ENCODE assay signal across 8 cellular contexts in the genomic region with DNA sequence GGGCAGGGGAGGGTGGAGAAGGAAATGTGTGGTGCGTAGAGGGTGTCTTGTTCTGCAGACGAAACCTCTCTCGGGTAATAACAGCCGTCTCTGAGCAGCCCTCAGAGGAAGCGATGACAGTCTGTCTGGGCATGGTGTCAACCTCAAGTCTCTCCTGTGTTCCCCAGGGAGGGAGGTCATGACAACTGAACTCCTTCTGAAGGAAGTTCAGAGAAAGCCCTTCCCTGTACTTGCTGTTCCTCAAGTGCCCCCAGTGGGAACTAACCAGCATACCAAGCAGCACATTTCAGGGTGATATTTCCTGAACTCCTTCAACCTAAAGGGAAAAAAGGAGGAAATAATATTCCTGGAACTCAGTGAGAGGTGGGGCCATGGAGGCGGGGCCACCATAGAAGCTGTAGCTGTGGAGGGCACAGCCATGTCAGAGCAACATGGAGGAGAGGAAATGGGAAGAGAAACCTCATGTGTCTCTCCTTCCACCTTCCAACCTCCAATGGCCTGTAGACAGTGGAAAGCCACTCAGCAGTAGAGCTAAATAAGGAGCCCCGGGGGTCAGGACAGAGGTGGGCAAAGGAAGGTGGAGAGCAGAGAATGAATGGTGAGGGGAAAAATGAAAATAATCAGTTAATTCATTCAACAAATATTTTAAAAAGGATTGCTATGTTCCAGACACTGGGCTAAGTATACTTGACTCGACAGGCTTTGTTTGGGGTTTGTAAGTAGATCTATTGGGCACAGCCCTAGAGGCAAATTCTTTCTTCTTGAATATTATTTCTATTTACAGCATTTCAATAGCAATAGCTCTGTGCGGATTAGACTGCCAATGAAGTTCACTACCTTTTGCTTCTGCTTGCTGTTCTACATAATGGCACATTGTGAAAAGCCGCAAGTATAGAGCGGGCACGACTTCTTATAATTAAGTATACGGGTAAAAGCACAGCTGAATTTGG.
A peak's percentile ranks its signal among the peaks of the same experiment; 100 is the strongest.
DNase-seq lines count a peak whose midpoint lies in the region; ATAC-seq and TF ChIP-seq lines count a peak whose summit lies in the region.

No MANE protein-coding gene starts in this region.

- H3K9me3 Mint-ChIP-seq in activated naive CD4-positive, alpha-beta T cell treated with anti-CD3 and anti-CD28 coated beads, Interleukin-2, amount 50 U/mL, for 24 hours: no peaks in the 10 kb centered on the region
- H3K9me3 Mint-ChIP-seq in natural killer cell: no peaks in the 10 kb centered on the region

- H3K4me3 ChIP-seq in OCI-LY3 (ENCODE audit: low read length) (peak overlapping the region; percentile 17), thoracic aorta (no peak overlapping the region)

- peak overlapping the region; percentile 73 for H3K4me3 Mint-ChIP-seq in activated naive CD4-positive, alpha-beta T cell treated with anti-CD3 and anti-CD28 coated beads, Interleukin-2, amount 50 U/mL, for 24 hours
- H3K4me3 Mint-ChIP-seq in natural killer cell: peak overlapping the region; percentile 92

- H3K36me3 ChIP-seq in OCI-LY3 (replicated peaks; ENCODE audit: low read depth, low read length) (peaks cover 4% of the 10 kb centered on the region), thoracic aorta (no peaks in the 10 kb centered on the region)

- peaks cover 81% of the 10 kb centered on the region for H3K4me1 Mint-ChIP-seq in activated naive CD4-positive, alpha-beta T cell treated with anti-CD3 and anti-CD28 coated beads, Interleukin-2, amount 50 U/mL, for 24 hours
- H3K4me1 Mint-ChIP-seq in natural killer cell: peaks cover 73 to 88% of the 10 kb centered on the region in 2 donors

- H3K27me3 ChIP-seq in OCI-LY3 (ENCODE audit: low read depth, low read length) (peaks cover 3% of the 10 kb centered on the region; the same call in 1 of the 2 replicates), thoracic aorta (replicated peaks; ENCODE audit: insufficient read depth) (no peaks in the 10 kb centered on the region)

- 0 out of 2 replicates have a peak, but pooled peaks cover 6% of the 10 kb centered on the region for H3K9me3 ChIP-seq in OCI-LY3 (ENCODE audit: insufficient read depth, low read length)
- H3K9me3 ChIP-seq in thoracic aorta: no peaks in the 10 kb centered on the region

- no peaks in the 10 kb centered on the region for H3K79me2 ChIP-seq in OCI-LY3 (ENCODE audit: low read length)

- peak overlapping the region; percentile 36 for H3K4me2 ChIP-seq in OCI-LY3 (ENCODE audit: low read length)

- peaks cover 11% of the 10 kb centered on the region for H3K4me1 ChIP-seq in OCI-LY3 (ENCODE audit: low read length)
- H3K4me1 ChIP-seq in thoracic aorta (ENCODE audit: control insufficient read depth in 1 of 2, low read depth in 2 of 2): no peaks in the 10 kb centered on the region

- no peaks in the 10 kb centered on the region for H3K27me3 Mint-ChIP-seq in activated naive CD4-positive, alpha-beta T cell treated with anti-CD3 and anti-CD28 coated beads, Interleukin-2, amount 50 U/mL, for 24 hours
- H3K27me3 Mint-ChIP-seq in natural killer cell (ENCODE audit: low read depth in 2 of 2): no peaks in the 10 kb centered on the region

- TF ChIP-seq CTCF in OCI-LY3 (IDR thresholded peaks at IDR 0.05; ENCODE audit: low read depth, low read length) (no peak), natural killer cell (IDR thresholded peaks at IDR 0.05) (no peak), thoracic aorta (IDR thresholded peaks at IDR 0.05) (no peak)

- peak overlapping the region; percentile 93 for H3K27ac Mint-ChIP-seq in activated naive CD4-positive, alpha-beta T cell treated with anti-CD3 and anti-CD28 coated beads, Interleukin-2, amount 50 U/mL, for 24 hours
- H3K27ac Mint-ChIP-seq in natural killer cell: peak overlapping the region; percentile 96 to 97

- H3K27ac ChIP-seq in OCI-LY3 (ENCODE audit: low read length) (no peak overlapping the region), thoracic aorta (no peak overlapping the region)

- H2AFZ ChIP-seq in OCI-LY3 (ENCODE audit: low read depth, low read length): no peak overlapping the region; the same call in 1 of the 2 replicates

- no peaks in the 10 kb centered on the region for H4K20me1 ChIP-seq in OCI-LY3 (ENCODE audit: insufficient read depth, low read length)

- peak; percentile 76 for DNase-seq in natural killer cell
- DNase-seq in thoracic aorta (ENCODE audit: low spot score): no peak
- no peak for DNase-seq in LoVo (ENCODE audit: low spot score)
- DNase-seq in NCI-H1105 treated with DMSO at 0.1 percent for 48 hours (lab: John Stamatoyannopoulos, UW): no peak

- peak; percentile 99 for ATAC-seq in GM18858 (IDR thresholded peaks at IDR 0.05; ENCODE audit: unreplicated experiment)
- ATAC-seq in HG02870 (IDR thresholded peaks at IDR 0.05; ENCODE audit: unreplicated experiment): peak; percentile 64
- peak; percentile 76 to 92 (median 84) for ATAC-seq in natural killer cell
- ATAC-seq in thoracic aorta (ENCODE audit: insufficient number of reproducible peaks, low FRiP score, low read depth): peak; percentile 38

- no peaks in the 10 kb centered on the region for H3K36me3 Mint-ChIP-seq in activated naive CD4-positive, alpha-beta T cell treated with anti-CD3 and anti-CD28 coated beads, Interleukin-2, amount 50 U/mL, for 24 hours
- no peaks in the 10 kb centered on the region for H3K36me3 Mint-ChIP-seq in natural killer cell

- no peak overlapping the region for H3K9ac ChIP-seq in OCI-LY3 (ENCODE audit: low read length)

- intact Hi-C loops in natural killer cell (cut with micrococcal nuclease): loop anchor here (1.0 to 10.0 kb wide), 5 partner anchors 8 to 400 kb away; a partner anchor contains a TSS

Comparison
In these comparisons a context has a peak if more than half of its experiments do, and no peak if none do; other contexts are left out.
1. ATAC-seq: peak in every context shown above with its lines; median percentile 99 in GM18858; 84 in natural killer cell; 64 in HG02870; 38 in thoracic aorta.